ENCODE assay signal across 9 cellular contexts in genomic region chr1:40662864-40663263, GRCh38. TPM values are rescaled to one million over a fixed set of nuclear protein-coding genes. Genes with fewer than 3 reads are reported as not detected.
DNase-seq lines count a peak whose midpoint lies in the region; ATAC-seq and TF ChIP-seq lines count a peak whose summit lies in the region.
"Had no signal": no experiment of that assay in that cellular context is flagged by ENCODE, and none has a peak within 500 bp of the region (broad histone marks: within the 10 kb centered on the region; RNA-seq: fewer than 3 reads in every experiment).

No MANE protein-coding gene starts in this region.

- H3K9me2 ChIP-seq in PC-3 (replicated peaks; ENCODE audit: low read length) = no peaks in the 10 kb centered on the region

- H3K4me1 ChIP-seq in PC-3 (ENCODE audit: insufficient read depth, low read length) = peaks cover 5% of the 10 kb centered on the region

- TF ChIP-seq CTCF in PC-3 (conservative IDR thresholded peaks at IDR 0.05; ENCODE audit: low read depth, low read length) (no peak), fibroblast of the aortic adventitia (IDR thresholded peaks at IDR 0.05; ENCODE audit: insufficient read depth, low read length) (no peak)

- H4K20me1 ChIP-seq in PC-3 (ENCODE audit: low read length) = no peaks in the 10 kb centered on the region

- H3F3A ChIP-seq in PC-3 (ENCODE audit: low read length, unreplicated experiment) = no peaks in the 10 kb centered on the region

- CTCF ChIA-PET in PC-3 (lab: Charles Lee) = no interaction called here

- 0 out of 2 replicates have a peak, but pooled peaks have one; percentile 13 for ATAC-seq in PC-3
- no peak for ATAC-seq in GM21367 (IDR thresholded peaks at IDR 0.05; ENCODE audit: unreplicated experiment)
- no peak for ATAC-seq in GM18858 (IDR thresholded peaks at IDR 0.05; ENCODE audit: unreplicated experiment)
- ATAC-seq: Panc1 had no signal

- no peak overlapping the region for H3K27ac ChIP-seq in PC-3 (ENCODE audit: low read length)

- no peaks in the 10 kb centered on the region for H3K36me3 Mint-ChIP-seq in activated naive CD4-positive, alpha-beta T cell treated with anti-CD3 and anti-CD28 coated beads, Interleukin-2, amount 50 U/mL, for 24 hours
- no peaks in the 10 kb centered on the region for H3K36me3 Mint-ChIP-seq in stimulated activated naive CD8-positive, alpha-beta T cell treated with anti-CD3 and anti-CD28 coated beads, Interleukin-15, Interleukin-2, amounts not matched to agents 100 ng/mL and 50 ng/mL, for 24 hours (ENCODE audit: low read depth)

- peak overlapping the region; percentile 1 for H3K27ac Mint-ChIP-seq in activated naive CD4-positive, alpha-beta T cell treated with anti-CD3 and anti-CD28 coated beads, Interleukin-2, amount 50 U/mL, for 24 hours
- peak overlapping the region; percentile 68 for H3K27ac Mint-ChIP-seq in stimulated activated naive CD8-positive, alpha-beta T cell treated with anti-CD3 and anti-CD28 coated beads, Interleukin-15, Interleukin-2, amounts not matched to agents 100 ng/mL and 50 ng/mL, for 24 hours

- peaks cover 28% of the 10 kb centered on the region for H3K4me1 Mint-ChIP-seq in activated naive CD4-positive, alpha-beta T cell treated with anti-CD3 and anti-CD28 coated beads, Interleukin-2, amount 50 U/mL, for 24 hours
- peaks cover 25% of the 10 kb centered on the region for H3K4me1 Mint-ChIP-seq in stimulated activated naive CD8-positive, alpha-beta T cell treated with anti-CD3 and anti-CD28 coated beads, Interleukin-15, Interleukin-2, amounts not matched to agents 100 ng/mL and 50 ng/mL, for 24 hours (ENCODE audit: low read depth)

- intact Hi-C loops in PC-3 (cut with micrococcal nuclease) = no loop called here

- H3K36me3 ChIP-seq in PC-3 (ENCODE audit: low read depth, low read length) = no peaks in the 10 kb centered on the region

- H3K4me3 ChIP-seq in PC-3 (ENCODE audit: low read length) = no peak overlapping the region
- H3K4me3 ChIP-seq in fibroblast of the aortic adventitia (ENCODE audit: low read depth, low read length) = no peak overlapping the region

- H3K4me2 ChIP-seq in PC-3 (ENCODE audit: low read length) = no peak overlapping the region

- POLR2A ChIA-PET in PC-3 (lab: Charles Lee; ENCODE audit: unreplicated experiment) = no interaction called here

- H2AFZ ChIP-seq in PC-3 (ENCODE audit: low read length) = no peak overlapping the region

- BruUV-seq in PC-3 (replicated peaks; lab: Mats Ljungman, UMichigan) = no TSS peak

- no peaks in the 10 kb centered on the region for H3K79me2 ChIP-seq in PC-3 (ENCODE audit: low read length)

- DNase-seq in activated naive CD4-positive, alpha-beta T cell treated with anti-CD3 and anti-CD28 coated beads, Interleukin-2, amount 50 U/mL, for 16 hours = no peak
- DNase-seq in PC-3 (peak; percentile 37), fibroblast of the aortic adventitia (ENCODE audit: low read depth) (peak; percentile 9), hippocampal formation (lab: John Stamatoyannopoulos, UW) (no peak)

- no peaks in the 10 kb centered on the region for H3K27me3 ChIP-seq in PC-3 (ENCODE audit: low read length)

- H3K9me3 Mint-ChIP-seq in activated naive CD4-positive, alpha-beta T cell treated with anti-CD3 and anti-CD28 coated beads, Interleukin-2, amount 50 U/mL, for 24 hours = no peaks in the 10 kb centered on the region
- no peaks in the 10 kb centered on the region for H3K9me3 Mint-ChIP-seq in stimulated activated naive CD8-positive, alpha-beta T cell treated with anti-CD3 and anti-CD28 coated beads, Interleukin-15, Interleukin-2, amounts not matched to agents 100 ng/mL and 50 ng/mL, for 24 hours

- H3K4me3 Mint-ChIP-seq in activated naive CD4-positive, alpha-beta T cell treated with anti-CD3 and anti-CD28 coated beads, Interleukin-2, amount 50 U/mL, for 24 hours = no peak overlapping the region
- no peak overlapping the region for H3K4me3 Mint-ChIP-seq in stimulated activated naive CD8-positive, alpha-beta T cell treated with anti-CD3 and anti-CD28 coated beads, Interleukin-15, Interleukin-2, amounts not matched to agents 100 ng/mL and 50 ng/mL, for 24 hours

- no peak overlapping the region for H3K9ac ChIP-seq in PC-3 (ENCODE audit: low read length)

- no peaks in the 10 kb centered on the region for H3K27me3 Mint-ChIP-seq in activated naive CD4-positive, alpha-beta T cell treated with anti-CD3 and anti-CD28 coated beads, Interleukin-2, amount 50 U/mL, for 24 hours
- H3K27me3 Mint-ChIP-seq in stimulated activated naive CD8-positive, alpha-beta T cell treated with anti-CD3 and anti-CD28 coated beads, Interleukin-15, Interleukin-2, amounts not matched to agents 100 ng/mL and 50 ng/mL, for 24 hours = no peaks in the 10 kb centered on the region

- H3K9me3 ChIP-seq in PC-3 (ENCODE audit: low read length) = no peaks in the 10 kb centered on the region

RNA-seq across cellular contexts. Expression of gene RIMS3, which starts 2.6 kb away (rescaled TPM):
- 2.9 and 4.2 TPM in 2 replicates for total RNA-seq in PC-3 (2014; rRNA removed)
- total RNA-seq in fibroblast of the aortic adventitia (ENCODE audit: low replicate concordance) = 0.36 and 0.57 TPM in 2 replicates

RNA-seq across cellular contexts. Expression of gene NFYC, which starts 28.6 kb away (rescaled TPM):
- total RNA-seq in PC-3 (2014; rRNA removed) (49.4 and 52.6 TPM in 2 replicates), fibroblast of the aortic adventitia (ENCODE audit: low replicate concordance) (13.2 and 23.1 TPM in 2 replicates)

Comparison
In these comparisons a context has a peak if more than half of its experiments do, and no peak if none do; other contexts are left out.
1. DNase-seq: peak in PC-3 (single experiment) and fibroblast of the aortic adventitia (single experiment); none in activated naive CD4-positive, alpha-beta T cell treated with anti-CD3 and anti-CD28 coated beads, Interleukin-2, amount 50 U/mL, for 16 hours (single experiment) and hippocampal formation (0 of 2).